8 cellular contexts compared by ENCODE assay signal in the genomic region with DNA sequence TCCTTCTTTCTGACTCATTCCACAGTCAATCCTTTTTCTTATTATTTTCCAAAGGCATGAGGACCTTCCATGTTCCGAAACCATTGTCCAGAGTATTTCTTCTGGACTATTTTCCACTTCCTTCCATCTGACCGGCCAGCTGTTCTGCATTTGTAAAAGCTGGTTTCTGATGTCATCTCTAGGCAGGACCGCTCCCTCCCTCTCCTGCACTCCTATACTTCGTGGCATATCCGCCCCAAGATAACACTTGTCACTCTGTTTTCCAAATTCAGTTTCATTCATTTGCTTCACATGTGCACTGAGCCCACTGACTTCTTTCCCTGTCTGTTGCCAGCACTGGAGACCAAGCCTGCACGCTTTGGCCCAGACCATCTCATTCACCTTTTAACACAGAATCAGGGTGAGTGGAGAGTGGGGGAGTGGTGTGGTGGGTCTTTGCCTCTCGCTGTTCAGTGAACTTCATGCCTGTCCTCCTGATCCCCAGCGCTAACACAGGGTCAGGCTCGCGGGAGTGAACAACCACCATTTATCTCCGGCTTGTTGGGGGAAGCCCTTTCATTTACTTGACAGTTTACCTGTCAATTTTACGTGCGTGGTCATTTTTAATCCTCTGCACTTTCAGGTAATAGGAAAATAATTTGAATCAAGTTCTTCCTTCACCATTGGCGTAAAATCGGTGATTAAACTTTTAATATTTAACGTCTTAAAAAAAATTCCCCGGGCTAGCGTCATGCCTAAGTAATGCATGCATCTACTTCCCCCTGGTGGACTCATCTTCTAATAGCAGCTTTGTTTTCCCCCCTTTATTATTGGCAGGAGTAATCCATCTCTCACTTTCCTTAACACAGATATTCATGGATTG. TPM values are rescaled to one million over a fixed set of nuclear protein-coding genes. Genes with fewer than 3 reads are reported as not detected.
DNase-seq lines count a peak whose midpoint lies in the region; ATAC-seq and TF ChIP-seq lines count a peak whose summit lies in the region.

No MANE protein-coding gene starts in this region.

- CTCF ChIA-PET in MCF 10A (lab: Yijun Ruan, JAX): interaction anchor here (0.5 to 1.9 kb wide), 27 partner anchors 8 to 1007 kb away, joined by 3 to 13 read pairs (median 3); no protein-coding TSS in a partner anchor

- WGBS in smooth muscle cell (ENCODE audit: low lambda C conversion rate): 22% methylated on average over 18 of the region's 18 CpGs

- H3K36me3 Mint-ChIP-seq in HFFc6 (ENCODE audit: low read depth) (peaks cover 20% of the 10 kb centered on the region; the same call in 1 of the 2 replicates), MCF 10A (ENCODE audit: insufficient read depth, unreplicated experiment) (no peaks in the 10 kb centered on the region), immature natural killer cell (no peaks in the 10 kb centered on the region)

- no TSS peak for BruUV-seq in MCF 10A (replicated peaks; lab: Mats Ljungman, UMichigan)

- H3K4me1 Mint-ChIP-seq in HFFc6 (ENCODE audit: low read depth): peaks cover 32% of the 10 kb centered on the region
- peaks cover 6% of the 10 kb centered on the region for H3K4me1 Mint-ChIP-seq in MCF 10A (ENCODE audit: insufficient read depth, unreplicated experiment)
- H3K4me1 Mint-ChIP-seq in immature natural killer cell: no peaks in the 10 kb centered on the region

- no peaks in the 10 kb centered on the region for H4K20me1 ChIP-seq in smooth muscle cell (ENCODE audit: low read depth)

- H3K79me2 ChIP-seq in smooth muscle cell (ENCODE audit: low read depth): no peaks in the 10 kb centered on the region

- peak overlapping the region; percentile 46 for H3K9ac ChIP-seq in smooth muscle cell (ENCODE audit: low read depth)

- POLR2A ChIA-PET in MCF 10A (lab: Yijun Ruan, JAX): interaction anchor here (0.7 to 2.7 kb wide), 8 partner anchors 15 to 276 kb away, joined by 3 to 16 read pairs (median 4); partner anchors contain the start of genes APPL2 and WASHC4

- no peaks in the 10 kb centered on the region for H3K9me3 Mint-ChIP-seq in HFFc6
- no peaks in the 10 kb centered on the region for H3K9me3 Mint-ChIP-seq in MCF 10A (ENCODE audit: unreplicated experiment)
- no peaks in the 10 kb centered on the region for H3K9me3 Mint-ChIP-seq in immature natural killer cell

- peaks cover 4% of the 10 kb centered on the region for H3F3A ChIP-seq in smooth muscle cell (ENCODE audit: low read depth)

- H3K27me3 Mint-ChIP-seq in HFFc6 (ENCODE audit: insufficient read depth): no peaks in the 10 kb centered on the region
- H3K27me3 Mint-ChIP-seq in MCF 10A (ENCODE audit: insufficient read depth, unreplicated experiment): no peaks in the 10 kb centered on the region
- no peaks in the 10 kb centered on the region for H3K27me3 Mint-ChIP-seq in immature natural killer cell (ENCODE audit: low read depth in 3 of 3)

- no peaks in the 10 kb centered on the region for H3K9me3 ChIP-seq in smooth muscle cell (replicated peaks; ENCODE audit: low read depth)

- no peak overlapping the region for H2AFZ ChIP-seq in smooth muscle cell (ENCODE audit: low read depth)

- ATAC-seq in HG02840 (IDR thresholded peaks at IDR 0.05; ENCODE audit: low FRiP score, unreplicated experiment): no peak

- TF ChIP-seq CTCF in HFFc6 (IDR thresholded peaks at IDR 0.05) (peak; percentile 90), MCF 10A (IDR thresholded peaks at IDR 0.05; ENCODE audit: unreplicated experiment) (peak; percentile 73), smooth muscle cell (IDR thresholded peaks at IDR 0.05; ENCODE audit: borderline replicate concordance, insufficient read depth, poor library complexity, severe bottlenecking) (peak; percentile 78)

- H3K27ac Mint-ChIP-seq in HFFc6 (no peak overlapping the region), MCF 10A (ENCODE audit: low read depth, unreplicated experiment) (no peak overlapping the region), immature natural killer cell (no peak overlapping the region)

- H3K27me3 ChIP-seq in smooth muscle cell (ENCODE audit: low read depth): no peaks in the 10 kb centered on the region

- peak; percentile 75 for DNase-seq in DMS53 treated with DMSO at 0.1 percent for 48 hours (lab: John Stamatoyannopoulos, UW; ENCODE audit: unreplicated experiment)
- DNase-seq in HFFc6: peak; percentile 74
- DNase-seq in NCI-H748 treated with DMSO at 0.1 percent for 48 hours (lab: John Stamatoyannopoulos, UW): peak; percentile 69
- DNase-seq in MCF 10A (ENCODE audit: unreplicated experiment): peak; percentile 73
- DNase-seq in immature natural killer cell: peak; percentile 46 to 58 (median 56)
- no peak for DNase-seq in smooth muscle cell (lab: John Stamatoyannopoulos, UW; ENCODE audit: unreplicated experiment)
- no peak for DNase-seq in stimulated activated CD4-positive, alpha-beta T cell treated with anti-CD3 and anti-CD28 coated beads, Interleukin-4, amount 100 ng/mL, for 4 hours

- no peaks in the 10 kb centered on the region for H3K36me3 ChIP-seq in smooth muscle cell (ENCODE audit: low read depth)

- peak overlapping the region; percentile 83 for H3K4me2 ChIP-seq in smooth muscle cell

- intact Hi-C loops in MCF 10A (cut with micrococcal nuclease): loop anchor here (1.0 to 10.0 kb wide), 4 partner anchors 104 to 218 kb away; no protein-coding TSS in a partner anchor

- H3K4me3 ChIP-seq in smooth muscle cell: peak overlapping the region; percentile 51

- H3K27ac ChIP-seq in smooth muscle cell (ENCODE audit: low read depth): peak overlapping the region; percentile 66

- no peaks in the 10 kb centered on the region for H3K4me1 ChIP-seq in smooth muscle cell (ENCODE audit: low read depth)

- H3K4me3 Mint-ChIP-seq in HFFc6 (no peak overlapping the region), MCF 10A (ENCODE audit: unreplicated experiment) (no peak overlapping the region), immature natural killer cell (no peak overlapping the region)

RNA-seq across cellular contexts. Expression of gene C12orf75, which starts 52.5 kb away (rescaled TPM):
- total RNA-seq in HFFc6 (2021; fragmentation: NEBNext Ultra II Directional; extraction: Animal tissue kit (Norgen Biotek cat#: 25700)): 1,000 to 10,000 TPM; 1,007 to 1,412 (median 1,300) TPM
- total RNA-seq in MCF 10A (2022): 53.6 and 67.7 TPM in 2 replicates
- 100 to 1,000 TPM; 256 to 395 (median 277) TPM for polyA plus RNA-seq in immature natural killer cell
- 201 and 236 TPM in 2 replicates for total RNA-seq in smooth muscle cell
- 261 and 309 TPM in 2 replicates for polyA plus RNA-seq in smooth muscle cell

Comparison
In these comparisons a context has a peak if more than half of its experiments do, and no peak if none do; other contexts are left out.
1. DNase-seq: peak in DMS53 treated with DMSO at 0.1 percent for 48 hours (single experiment), HFFc6 (single experiment), NCI-H748 treated with DMSO at 0.1 percent for 48 hours (single experiment), MCF 10A (single experiment) and immature natural killer cell (3 of 3); none in smooth muscle cell (single experiment) and stimulated activated CD4-positive, alpha-beta T cell treated with anti-CD3 and anti-CD28 coated beads, Interleukin-4, amount 100 ng/mL, for 4 hours (0 of 2).
2. Peak in every context shown above with its lines, with median percentiles within 50 percentile points of each other: CTCF ChIP-seq.